In genomic region chr16:52677487-52677886, GRCh38 we compare ENCODE assay signal across 19 cellular contexts.
A peak's percentile ranks its signal among the peaks of the same experiment; 100 is the strongest.
DNase-seq lines count a peak whose midpoint lies in the region; ATAC-seq and TF ChIP-seq lines count a peak whose summit lies in the region.
"Had no signal": no experiment of that assay in that cellular context is flagged by ENCODE, and none has a peak within 500 bp of the region (broad histone marks: within the 10 kb centered on the region; RNA-seq: fewer than 3 reads in every experiment).

No MANE protein-coding gene starts in this region.

- H2AFZ ChIP-seq in hepatocyte = no peak overlapping the region

- no peaks in the 10 kb centered on the region for H3K9me3 ChIP-seq in hepatocyte (ENCODE audit: low read depth)
- no peaks in the 10 kb centered on the region for H3K9me3 ChIP-seq in upper lobe of left lung
- no peaks in the 10 kb centered on the region for H3K9me3 ChIP-seq in body of pancreas
- H3K9me3 ChIP-seq: BE2C, Peyer's patch had no signal

- H3K4me3 ChIP-seq in NB4 (ENCODE audit: low read depth, low read length) (no peak overlapping the region), hepatocyte (no peak overlapping the region), upper lobe of left lung (no peak overlapping the region), body of pancreas (no peak overlapping the region)
- H3K4me3 ChIP-seq: Peyer's patch had no signal

- DNase-seq in NOMO-1 (lab: John Stamatoyannopoulos, UW; ENCODE audit: unreplicated experiment in 2 of 2) (peak; percentile 11 to 22), NOMO-1 treated with dmso at 0.1 percent for 144 hours (lab: John Stamatoyannopoulos, UW; ENCODE audit: unreplicated experiment) (no peak), NB4 (ENCODE audit: low read depth) (peak; percentile 4), hepatocyte (ENCODE audit: low spot score) (peak; percentile 19), upper lobe of left lung (peak in 1 of 2 donors; percentile 48), GM20000 (ENCODE audit: low spot score) (no peak), body of pancreas (no peak), T-cell (no peak)
- DNase-seq: BE2C, DND-41, IMR-90, NCI-H1048, NCI-H2029 treated with DMSO at 0.1 percent for 48 hours, NCI-H446 treated with DMSO at 0.1 percent for 48 hours, NCI-H69, Peyer's patch had no signal

- H3K27ac Mint-ChIP-seq in T-cell = no peak overlapping the region

- H4K20me1 ChIP-seq in hepatocyte (ENCODE audit: insufficient read depth, poor library complexity, severe bottlenecking) = no peaks in the 10 kb centered on the region

- H3K4me2 ChIP-seq in hepatocyte = no peak overlapping the region
- H3K4me2 ChIP-seq: KMS-11 had no signal

- TF ChIP-seq EP300 in upper lobe of left lung (IDR thresholded peaks at IDR 0.05) = no peak

- ATAC-seq in upper lobe of left lung (ENCODE audit: low FRiP score in 2 of 2) (peak; percentile 20 to 35), body of pancreas (no peak), T-cell (replicated peaks in 1 of 4) (no peak)
- ATAC-seq: HCT116, SK-N-SH treated with all-trans-retinoic acid at 6 μM for 48 hours had no signal

- H3K36me3 ChIP-seq in hepatocyte (replicated peaks; ENCODE audit: insufficient read depth, low read depth) (no peaks in the 10 kb centered on the region), upper lobe of left lung (no peaks in the 10 kb centered on the region), body of pancreas (replicated peaks in 1 of 2; ENCODE audit: insufficient read depth in 1 of 2, low read depth in 2 of 2) (no peaks in the 10 kb centered on the region)
- H3K36me3 ChIP-seq: BE2C, Peyer's patch had no signal

- TF ChIP-seq POLR2A in NB4 (IDR thresholded peaks at IDR 0.05; ENCODE audit: extremely low read depth, insufficient read length) (no peak), upper lobe of left lung (IDR thresholded peaks at IDR 0.05) (no peak), body of pancreas (IDR thresholded peaks at IDR 0.05) (no peak)

- H3K27me3 ChIP-seq in hepatocyte (no peaks in the 10 kb centered on the region), upper lobe of left lung (no peaks in the 10 kb centered on the region), body of pancreas (no peaks in the 10 kb centered on the region)
- H3K27me3 ChIP-seq: BE2C, Peyer's patch had no signal

- 57% methylated on average over 2 of the region's 2 CpGs for WGBS in hepatocyte (ENCODE audit: low lambda C conversion rate, missing lambda C conversion rate)
- 19 to 24% methylated on average over 2 of the region's 2 CpGs for WGBS in upper lobe of left lung, 2 donors
- 24 to 33% methylated on average over 2 of the region's 2 CpGs for WGBS in body of pancreas, 2 donors

- intact Hi-C loops in body of pancreas (cut with DNase I) = no loop called here

- no peaks in the 10 kb centered on the region for H3K36me3 Mint-ChIP-seq in T-cell

- H3K4me1 ChIP-seq in hepatocyte (ENCODE audit: insufficient read depth) = no peaks in the 10 kb centered on the region
- no peaks in the 10 kb centered on the region for H3K4me1 ChIP-seq in upper lobe of left lung
- no peaks in the 10 kb centered on the region for H3K4me1 ChIP-seq in body of pancreas
- H3K4me1 ChIP-seq: BE2C, Peyer's patch had no signal

- no peak overlapping the region for H3K27ac ChIP-seq in hepatocyte
- H3K27ac ChIP-seq in upper lobe of left lung = no peak overlapping the region
- H3K27ac ChIP-seq in body of pancreas = no peak overlapping the region
- H3K27ac ChIP-seq: KMS-11, Peyer's patch had no signal

- POLR2A ChIA-PET in T-cell (lab: Charles Lee) = no interaction called here

- no peak overlapping the region for H3K4me3 Mint-ChIP-seq in T-cell

- no peaks in the 10 kb centered on the region for H3K27me3 Mint-ChIP-seq in T-cell

- CTCF ChIA-PET in T-cell (lab: Charles Lee) = no interaction called here

- H3K79me2 ChIP-seq in hepatocyte = no peaks in the 10 kb centered on the region

- H3K9me3 Mint-ChIP-seq in T-cell = peaks cover 11 to 14% (median 12%) of the 10 kb centered on the region in 3 donors

- TF ChIP-seq CTCF in NB4 (IDR thresholded peaks at IDR 0.05; ENCODE audit: low read depth, low read length) (no peak), hepatocyte (IDR thresholded peaks at IDR 0.05; ENCODE audit: poor library complexity) (no peak), upper lobe of left lung (IDR thresholded peaks at IDR 0.05) (no peak), GM20000 (IDR thresholded peaks at IDR 0.05; ENCODE audit: extremely low read depth, missing control alignments) (no peak), body of pancreas (IDR thresholded peaks at IDR 0.05) (no peak)

- no peaks in the 10 kb centered on the region for H3K4me1 Mint-ChIP-seq in T-cell

- H3K9me2 ChIP-seq in hepatocyte (replicated peaks; ENCODE audit: insufficient read depth) = no peaks in the 10 kb centered on the region

Comparison
In these comparisons a context has a peak if more than half of its experiments do, and no peak if none do; other contexts are left out.
1. DNase-seq: peak in NOMO-1 (2 of 2), NB4 (single experiment) and hepatocyte (single experiment); none in NOMO-1 treated with dmso at 0.1 percent for 144 hours (single experiment), GM20000 (single experiment), body of pancreas (0 of 4) and T-cell (0 of 34).
2. ATAC-seq: peak in upper lobe of left lung (2 of 2); none in body of pancreas (single experiment) and T-cell (0 of 4).